ENCODE assay signal across 7 cellular contexts in the genomic region with DNA sequence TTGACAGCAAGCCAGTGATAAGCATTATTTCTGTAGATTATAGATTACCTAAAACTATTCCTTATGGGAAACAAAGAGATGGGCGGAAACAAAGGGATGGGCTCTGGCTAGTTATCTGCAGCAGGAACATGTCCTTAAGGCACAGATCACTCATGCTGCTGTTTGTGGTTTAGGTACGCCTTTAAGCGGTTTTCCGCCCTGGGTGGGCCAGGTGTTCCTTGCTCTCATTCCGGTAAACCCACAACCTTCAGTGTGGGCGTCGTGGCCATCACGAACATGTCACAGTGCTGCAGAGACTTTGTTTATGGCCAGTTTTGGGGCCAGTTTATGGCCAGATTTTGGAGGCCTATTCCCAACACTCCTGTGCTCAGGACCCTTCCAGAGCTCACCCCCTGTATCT. TPM values are rescaled to one million over a fixed set of nuclear protein-coding genes. Genes with fewer than 3 reads are reported as not detected.
DNase-seq lines count a peak whose midpoint lies in the region; ATAC-seq and TF ChIP-seq lines count a peak whose summit lies in the region.
"Not testable (repeated sequence)": the region's sequence is repeated elsewhere in the genome, so short reads cannot be mapped to it uniquely, and the experiment has no call there.

No MANE protein-coding gene starts in this region.

- not testable (repeated sequence) for H3K9me3 ChIP-seq in Peyer's patch

- not testable (repeated sequence) for TF ChIP-seq POLR2A in Peyer's patch (IDR thresholded peaks at IDR 0.05)

- H3K4me3 Mint-ChIP-seq in activated CD4-positive, alpha-beta memory T cell treated with anti-CD3 and anti-CD28 coated beads for 36 hours; activated naive CD4-positive, alpha-beta T cell treated with anti-CD3 and anti-CD28 coated beads, Interleukin-2, amount 10 ng/mL, durations not matched to agents 7 days and 5 days: not testable (repeated sequence)

- ATAC-seq in foreskin keratinocyte; stimulated activated naive CD8-positive, alpha-beta T cell treated with anti-CD3 and anti-CD28 coated beads, Interleukin-15, Interleukin-2, amounts not matched to agents 100 U/mL and 50 U/mL, for 24 hours: not testable (repeated sequence)

- not testable (repeated sequence) for H3K36me3 ChIP-seq in Peyer's patch

- H3K4me3 ChIP-seq in Peyer's patch: not testable (repeated sequence)

- not testable (repeated sequence) for H3K27me3 ChIP-seq in Peyer's patch, foreskin keratinocyte

- peaks cover 20% of the 10 kb centered on the region for H3K4me1 Mint-ChIP-seq in activated CD4-positive, alpha-beta memory T cell treated with anti-CD3 and anti-CD28 coated beads for 36 hours (ENCODE audit: low read depth)
- H3K4me1 Mint-ChIP-seq in activated naive CD4-positive, alpha-beta T cell treated with anti-CD3 and anti-CD28 coated beads, Interleukin-2, amount 10 ng/mL, durations not matched to agents 7 days and 5 days: peaks cover 38% of the 10 kb centered on the region

- not testable (repeated sequence) for H3K36me3 Mint-ChIP-seq in activated CD4-positive, alpha-beta memory T cell treated with anti-CD3 and anti-CD28 coated beads for 36 hours; activated naive CD4-positive, alpha-beta T cell treated with anti-CD3 and anti-CD28 coated beads, Interleukin-2, amount 10 ng/mL, durations not matched to agents 7 days and 5 days

- not testable (repeated sequence) for TF ChIP-seq CTCF in Peyer's patch (IDR thresholded peaks at IDR 0.05); foreskin keratinocyte (conservative IDR thresholded peaks at IDR 0.05)

- not testable (repeated sequence) for H3K4me1 ChIP-seq in Peyer's patch, foreskin keratinocyte

- intact Hi-C loops in activated CD4-positive, alpha-beta memory T cell treated with anti-CD3 and anti-CD28 coated beads for 36 hours (cut with micrococcal nuclease): not testable (repeated sequence)

- H3K27me3 Mint-ChIP-seq in activated CD4-positive, alpha-beta memory T cell treated with anti-CD3 and anti-CD28 coated beads for 36 hours; activated naive CD4-positive, alpha-beta T cell treated with anti-CD3 and anti-CD28 coated beads, Interleukin-2, amount 10 ng/mL, durations not matched to agents 7 days and 5 days: not testable (repeated sequence)

- peak in 2 of 3 donors; percentile 28 to 51 for DNase-seq in Peyer's patch
- peak; percentile 74 for DNase-seq in activated CD4-positive, alpha-beta memory T cell treated with anti-CD3 and anti-CD28 coated beads for 36 hours
- DNase-seq in activated T-cell treated with anti-CD3 and anti-CD28 coated beads, Interleukin-2, amount 50 U/mL, for 48 hours: peak; percentile 64 to 66
- DNase-seq in activated naive CD4-positive, alpha-beta T cell treated with anti-CD3 and anti-CD28 coated beads, Interleukin-2, amount 10 ng/mL, durations not matched to agents 7 days and 5 days: peak; percentile 72
- DNase-seq in foreskin keratinocyte: peak; percentile 27 to 51
- DNase-seq in stimulated activated CD4-positive, alpha-beta T cell treated with anti-CD3 and anti-CD28 coated beads, Interleukin-1b, Interleukin-23, amount 100 ng/mL, for 48 hours: peak; percentile 49
- DNase-seq in stimulated activated naive CD8-positive, alpha-beta T cell treated with anti-CD3 and anti-CD28 coated beads, Interleukin-15, Interleukin-2, amounts not matched to agents 100 U/mL and 50 U/mL, for 24 hours: peak; percentile 43

- peak overlapping the region; percentile 44 for H3K27ac Mint-ChIP-seq in activated CD4-positive, alpha-beta memory T cell treated with anti-CD3 and anti-CD28 coated beads for 36 hours
- H3K27ac Mint-ChIP-seq in activated naive CD4-positive, alpha-beta T cell treated with anti-CD3 and anti-CD28 coated beads, Interleukin-2, amount 10 ng/mL, durations not matched to agents 7 days and 5 days: peak overlapping the region; percentile 81

- CTCF ChIA-PET in activated CD4-positive, alpha-beta memory T cell treated with anti-CD3 and anti-CD28 coated beads for 36 hours (lab: Charles Lee): not testable (repeated sequence)
- CTCF ChIA-PET in activated naive CD4-positive, alpha-beta T cell treated with anti-CD3 and anti-CD28 coated beads, Interleukin-2, amount 10 ng/mL, durations not matched to agents 7 days and 5 days (lab: Charles Lee): interaction anchor here (0.6 to 1.6 kb wide), 2 partner anchors 69 to 82 kb away, joined by 3 to 4 read pairs; no protein-coding TSS in a partner anchor

- not testable (repeated sequence) for H3K27ac ChIP-seq in Peyer's patch, foreskin keratinocyte

- POLR2A ChIA-PET in activated CD4-positive, alpha-beta memory T cell treated with anti-CD3 and anti-CD28 coated beads for 36 hours (lab: Charles Lee): not testable (repeated sequence)

- not testable (repeated sequence) for H3K9me3 Mint-ChIP-seq in activated CD4-positive, alpha-beta memory T cell treated with anti-CD3 and anti-CD28 coated beads for 36 hours
- H3K9me3 Mint-ChIP-seq in activated naive CD4-positive, alpha-beta T cell treated with anti-CD3 and anti-CD28 coated beads, Interleukin-2, amount 10 ng/mL, durations not matched to agents 7 days and 5 days: peaks cover 16% of the 10 kb centered on the region

RNA-seq across cellular contexts. Expression of gene IDH2, which starts 37.3 kb away (rescaled TPM):
- total RNA-seq in Peyer's patch: 100 to 1,000 TPM in 3 of 4 donors, 10 to 100 TPM in 1; 89.9 to 184 (median 119) TPM
- total RNA-seq in activated CD4-positive, alpha-beta memory T cell treated with anti-CD3 and anti-CD28 coated beads for 36 hours: 100 to 1,000 TPM; 170 to 175 TPM
- total RNA-seq in foreskin keratinocyte: 60.1 and 69.6 TPM in 2 replicates
- polyA plus RNA-seq in foreskin keratinocyte: 75.0 and 88.2 TPM in 2 replicates
